In genomic region chr2:126389446-126389845, GRCh38 we compare ENCODE assay signal across 7 cellular contexts.
"Had no signal": no experiment of that assay in that cellular context is flagged by ENCODE, and none has a peak within 500 bp of the region (broad histone marks: within the 10 kb centered on the region; RNA-seq: fewer than 3 reads in every experiment).

No MANE protein-coding gene starts in this region.

- H3K27ac ChIP-seq: GM23248 had no signal

- H3K4me1 ChIP-seq: HAP-1 had no signal

- ATAC-seq: HCT116 had no signal

- DNase-seq: GM23248, GOT3, H7, HFFc6, IMR-90 had no signal

- H3K36me3 ChIP-seq: HAP-1 had no signal

- H3K4me3 ChIP-seq: GM23248, HAP-1 had no signal

- H3K4me3 Mint-ChIP-seq: HFFc6 had no signal

- H3K9ac ChIP-seq: GM23248 had no signal

- H3K27ac Mint-ChIP-seq: HFFc6 had no signal
